In genomic region chr3:194154346-194154745, GRCh38 we compare ENCODE assay signal across 35 cellular contexts. TPM values are rescaled to one million over a fixed set of nuclear protein-coding genes. Genes with fewer than 3 reads are reported as not detected.
"Had no signal": no experiment of that assay in that cellular context is flagged by ENCODE, and none has a peak within 500 bp of the region (broad histone marks: within the 10 kb centered on the region; RNA-seq: fewer than 3 reads in every experiment).

No MANE protein-coding gene starts in this region.

- ATAC-seq: activated CD4-positive, CD25-positive, alpha-beta regulatory T cell treated with anti-CD3 and anti-CD28 coated beads, Interleukin-2, amount 50 U/mL, for 24 hours; activated CD8-positive, alpha-beta T cell treated with anti-CD3 and anti-CD28 coated beads for 36 hours; activated T-cell treated with anti-CD3 and anti-CD28 coated beads, Interleukin-2, amount 50 U/mL, for 4 hours; activated T-helper 17 cell treated with anti-CD3 and anti-CD28 coated beads, Interleukin-2, amount 50 U/mL, for 72 hours; body of pancreas; esophagus mucosa; foreskin keratinocyte; gastrocnemius medialis; heart left ventricle; T-helper 17 cell had no signal

- H3K27ac ChIP-seq: body of pancreas, cardiac muscle cell, colonic mucosa, epithelial cell of prostate, foreskin keratinocyte, gastrocnemius medialis, heart left ventricle, WERI-Rb-1 had no signal

- H3K4me3 Mint-ChIP-seq: activated B cell treated with CpG ODN at 0.5 μM for 24 hours; activated CD8-positive, alpha-beta T cell treated with anti-CD3 and anti-CD28 coated beads for 36 hours; activated naive CD8-positive, alpha-beta T cell; activated T-cell treated with anti-CD3 and anti-CD28 coated beads, Interleukin-2, amount 50 U/mL, for 4 hours; activated T-helper 17 cell treated with anti-CD3 and anti-CD28 coated beads, Interleukin-2, amount 50 U/mL, for 72 hours; T-helper 17 cell; T-helper 2 cell treated with Interferon-gamma antibody and Interleukin-4, amounts not matched to agents 5 μg/mL and 100 μg/mL, for 36 hours had no signal

- H3K4me1 ChIP-seq: colonic mucosa, foreskin keratinocyte, heart left ventricle had no signal

- H3K36me3 ChIP-seq: cardiac muscle cell, colonic mucosa, gastrocnemius medialis, heart left ventricle, WERI-Rb-1 had no signal

- H3K4me1 Mint-ChIP-seq: activated B cell treated with CpG ODN at 0.5 μM for 24 hours; activated T-helper 17 cell treated with anti-CD3 and anti-CD28 coated beads, Interleukin-2, amount 50 U/mL, for 72 hours had no signal

- FAIRE-seq: endometrium, endothelial cell of umbilical vein had no signal

- H3K9me3 ChIP-seq: colonic mucosa, gastrocnemius medialis had no signal

- H3K27me3 ChIP-seq: body of pancreas, cardiac muscle cell, colonic mucosa, gastrocnemius medialis had no signal

- H3K4me3 ChIP-seq: body of pancreas, cardiac muscle cell, colonic mucosa, gastrocnemius medialis, heart left ventricle had no signal

- H3K27ac Mint-ChIP-seq: activated B cell treated with CpG ODN at 0.5 μM for 24 hours; activated CD8-positive, alpha-beta T cell treated with anti-CD3 and anti-CD28 coated beads for 36 hours; activated naive CD8-positive, alpha-beta T cell; activated T-helper 17 cell treated with anti-CD3 and anti-CD28 coated beads, Interleukin-2, amount 50 U/mL, for 72 hours; T-helper 17 cell; T-helper 2 cell treated with Interferon-gamma antibody and Interleukin-4, amounts not matched to agents 5 μg/mL and 100 μg/mL, for 36 hours had no signal

- DNase-seq: activated B cell treated with CpG ODN at 0.5 μM for 24 hours; activated CD4-positive, alpha-beta T cell treated with anti-CD3 and anti-CD28 coated beads for 48 hours; activated CD4-positive, alpha-beta T cell treated with anti-CD3 and anti-CD28 coated beads, Interleukin-2, amount 50 U/mL, for 1 hour; activated CD4-positive, alpha-beta T cell treated with anti-CD3 and anti-CD28 coated beads, Interleukin-2, amount 50 U/mL, for 48 hours; activated CD8-positive, alpha-beta memory T cell treated with anti-CD3 and anti-CD28 coated beads for 24 hours; activated CD8-positive, alpha-beta T cell treated with anti-CD3 and anti-CD28 coated beads for 36 hours; activated effector memory CD4-positive, alpha-beta T cell treated with Interleukin-2 at 50 U/mL for 16 hours; activated gamma-delta T cell treated with Interleukin-2 at 50 U/mL for 16 hours; activated naive CD4-positive, alpha-beta T cell treated with anti-CD3 and anti-CD28 coated beads, Interleukin-2, amount 50 U/mL, for 16 hours; activated naive CD4-positive, alpha-beta T cell treated with Interleukin-2 at 50 U/mL for 16 hours; activated T-cell treated with anti-CD3 and anti-CD28 coated beads, Interleukin-2, amount 50 U/mL, for 4 hours; amniotic stem cell; aorta; body of pancreas; central memory CD4-positive, alpha-beta T cell; cerebellar nuclear complex; colonic mucosa; effector CD8-positive, alpha-beta T cell; foreskin keratinocyte; gastrocnemius medialis; glutamatergic neuron; heart left ventricle; T-helper 1 cell; T-helper 17 cell; T1000; WERI-Rb-1 had no signal

RNA-seq across cellular contexts. Expression of gene HES1, which starts 18.4 kb away (rescaled TPM):
- total RNA-seq: activated CD8-positive, alpha-beta T cell treated with anti-CD3 and anti-CD28 coated beads for 36 hours had no signal
